8 cellular contexts compared by ENCODE assay signal in the genomic region with DNA sequence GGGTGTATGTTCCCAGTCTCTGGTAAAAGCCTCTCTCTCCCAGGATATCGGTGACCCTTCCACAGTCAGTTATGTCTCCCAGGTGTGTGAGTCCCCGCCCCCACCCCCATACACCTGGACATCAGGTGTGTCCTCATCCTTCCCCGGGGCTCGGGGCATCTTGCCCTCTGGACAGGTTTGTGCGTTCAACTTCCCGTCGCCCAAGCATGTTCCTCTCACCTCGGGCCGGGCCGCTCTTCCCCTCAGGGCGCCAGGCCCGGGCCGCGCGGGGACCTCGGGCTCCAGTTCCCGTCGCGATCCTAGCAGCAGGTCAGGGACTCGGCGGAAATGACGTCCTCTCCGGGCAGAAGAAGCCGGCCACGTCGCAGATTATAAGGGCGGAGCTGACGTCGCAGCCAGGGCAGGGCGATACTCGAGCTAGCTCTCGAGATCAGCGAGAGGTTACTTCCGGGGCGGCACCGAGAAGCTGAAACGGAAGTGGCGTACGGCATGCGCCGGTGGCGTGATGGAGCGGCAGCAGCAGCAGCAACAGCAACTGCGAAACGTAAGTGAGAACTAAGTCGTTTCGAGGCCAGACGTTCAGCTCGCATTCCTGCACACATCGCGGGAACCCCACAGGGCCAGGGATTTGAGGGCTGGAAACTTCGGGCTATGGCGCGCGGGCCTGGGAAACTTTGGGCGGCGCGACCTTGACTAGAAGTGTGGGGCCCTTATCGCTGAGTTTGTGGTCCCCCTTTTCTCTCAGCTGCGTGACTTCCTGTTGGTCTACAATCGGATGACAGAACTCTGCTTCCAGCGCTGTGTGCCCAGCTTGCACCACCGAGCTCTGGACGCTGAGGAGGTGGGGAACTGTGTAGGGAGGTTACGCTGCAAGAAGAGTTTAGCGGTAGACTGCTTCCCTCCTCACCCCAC. TPM values are rescaled to one million over a fixed set of nuclear protein-coding genes. Genes with fewer than 3 reads are reported as not detected.
DNase-seq lines count a peak whose midpoint lies in the region; ATAC-seq and TF ChIP-seq lines count a peak whose summit lies in the region.

A gene with protein sequence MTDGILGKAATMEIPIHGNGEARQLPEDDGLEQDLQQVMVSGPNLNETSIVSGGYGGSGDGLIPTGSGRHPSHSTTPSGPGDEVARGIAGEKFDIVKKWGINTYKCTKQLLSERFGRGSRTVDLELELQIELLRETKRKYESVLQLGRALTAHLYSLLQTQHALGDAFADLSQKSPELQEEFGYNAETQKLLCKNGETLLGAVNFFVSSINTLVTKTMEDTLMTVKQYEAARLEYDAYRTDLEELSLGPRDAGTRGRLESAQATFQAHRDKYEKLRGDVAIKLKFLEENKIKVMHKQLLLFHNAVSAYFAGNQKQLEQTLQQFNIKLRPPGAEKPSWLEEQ (minus strand): TSS at position 320 of the 912 bp plus-strand sequence. CDS start 910 bp downstream, outside the sequence.
A gene with protein sequence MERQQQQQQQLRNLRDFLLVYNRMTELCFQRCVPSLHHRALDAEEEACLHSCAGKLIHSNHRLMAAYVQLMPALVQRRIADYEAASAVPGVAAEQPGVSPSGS (plus strand): TSS at position 490 of the 912 bp plus-strand sequence. CDS start 16 bp downstream, at position 506.

- H3K27me3 Mint-ChIP-seq in endothelial cell (ENCODE audit: unreplicated experiment): peaks cover 6% of the 10 kb centered on the region
- H3K27me3 Mint-ChIP-seq in mesothelial cell of epicardium (ENCODE audit: low read depth): no peaks in the 10 kb centered on the region

- H3K9me3 ChIP-seq in OCI-LY3 (ENCODE audit: insufficient read depth, low read length): no peaks in the 10 kb centered on the region

- peak within 1 kb of the TSS; percentile 99 for H3K4me2 ChIP-seq in OCI-LY3 (ENCODE audit: low read length)

- peak within 1 kb of the TSS; percentile 96 for H3K4me3 Mint-ChIP-seq in endothelial cell (ENCODE audit: unreplicated experiment)
- peak within 1 kb of the TSS; percentile 92 for H3K4me3 Mint-ChIP-seq in mesothelial cell of epicardium

- peaks cover 13% of the 10 kb centered on the region for H3K36me3 Mint-ChIP-seq in endothelial cell (ENCODE audit: low read depth, unreplicated experiment)
- H3K36me3 Mint-ChIP-seq in mesothelial cell of epicardium: peaks cover 21% of the 10 kb centered on the region

- H3K27ac Mint-ChIP-seq in endothelial cell (ENCODE audit: unreplicated experiment): peak within 1 kb of the TSS; percentile 98
- H3K27ac Mint-ChIP-seq in mesothelial cell of epicardium: peak within 1 kb of the TSS; percentile 99

- H3K27ac ChIP-seq in OCI-LY3 (ENCODE audit: low read length): peak within 1 kb of the TSS; percentile 72

- no peaks in the 10 kb centered on the region for H3K27me3 ChIP-seq in OCI-LY3 (ENCODE audit: low read depth, low read length)

- peaks cover 68% of the 10 kb centered on the region for H3K36me3 ChIP-seq in OCI-LY3 (replicated peaks; ENCODE audit: low read depth, low read length)

- H3K4me1 Mint-ChIP-seq in endothelial cell (ENCODE audit: unreplicated experiment) (peaks cover 25% of the 10 kb centered on the region), mesothelial cell of epicardium (peaks cover 37% of the 10 kb centered on the region)

- H3K4me1 ChIP-seq in OCI-LY3 (ENCODE audit: low read length): peaks cover 15% of the 10 kb centered on the region

- H2AFZ ChIP-seq in OCI-LY3 (ENCODE audit: low read depth, low read length): peak within 1 kb of the TSS; percentile 66; the same call in 1 of the 2 replicates

- peaks cover 48% of the 10 kb centered on the region for H3K79me2 ChIP-seq in OCI-LY3 (ENCODE audit: low read length)

- peak within 1 kb of the TSS; percentile 97 for H3K9ac ChIP-seq in OCI-LY3 (ENCODE audit: low read length)

- TF ChIP-seq CTCF in OCI-LY3 (IDR thresholded peaks at IDR 0.05; ENCODE audit: low read depth, low read length) (no peak), endothelial cell (IDR thresholded peaks at IDR 0.05; ENCODE audit: unreplicated experiment) (no peak), mesothelial cell of epicardium (IDR thresholded peaks at IDR 0.05; ENCODE audit: unreplicated experiment) (no peak)

- H3K9me3 Mint-ChIP-seq in endothelial cell (ENCODE audit: unreplicated experiment) (no peaks in the 10 kb centered on the region), mesothelial cell of epicardium (no peaks in the 10 kb centered on the region)

- DNase-seq in D341Med (ENCODE audit: low spot score): peak; percentile 96
- DNase-seq in HuH-7 (ENCODE audit: low spot score): peak; percentile 96
- DNase-seq in activated CD8-positive, alpha-beta memory T cell treated with anti-CD3 and anti-CD28 coated beads, Interleukin-2, amount 50 U/mL, for 48 hours: peak; percentile 96
- peak; percentile 92 for DNase-seq in endothelial cell (ENCODE audit: low spot score)
- peak; percentile 91 to 95 for DNase-seq in mesothelial cell of epicardium (ENCODE audit: low spot score in 2 of 2, unreplicated experiment in 2 of 2)
- peak; percentile 97 for DNase-seq in stimulated activated CD8-positive, alpha-beta memory T cell treated with anti-CD3 and anti-CD28 coated beads, Interleukin-15, amount 100 ng/mL, for 48 hours (ENCODE audit: low read depth in 2 of 2)

- peak within 1 kb of the TSS; percentile 95 for H3K4me3 ChIP-seq in OCI-LY3 (ENCODE audit: low read length)

- no peaks in the 10 kb centered on the region for H4K20me1 ChIP-seq in OCI-LY3 (ENCODE audit: insufficient read depth, low read length)

- ATAC-seq in GM21515 (IDR thresholded peaks at IDR 0.05; ENCODE audit: unreplicated experiment): peak; percentile 99

RNA-seq across cellular contexts. Expression of the first gene that starts in this region (rescaled TPM):
- 46.7 TPM for total RNA-seq in endothelial cell (ENCODE audit: unreplicated experiment)
- 72.2 to 73.1 TPM (median 72.3 TPM) in 3 replicates for total RNA-seq in mesothelial cell of epicardium

RNA-seq across cellular contexts. Expression of the second gene that starts in this region (rescaled TPM):
- 42.2 TPM for total RNA-seq in endothelial cell (ENCODE audit: unreplicated experiment)
- 34.0 to 37.2 TPM (median 36.4 TPM) in 3 replicates for total RNA-seq in mesothelial cell of epicardium

Comparison
In these comparisons a context has a peak if more than half of its experiments do, and no peak if none do; other contexts are left out.
1. Peak in every context shown above with its lines: DNase-seq, ATAC-seq, H3K4me3 ChIP-seq and H3K27ac ChIP-seq.